20 cellular contexts compared by ENCODE assay signal in genomic region chr17:16933317-16934132, GRCh38. TPM values are rescaled to one million over a fixed set of nuclear protein-coding genes. Genes with fewer than 3 reads are reported as not detected.
DNase-seq lines count a peak whose midpoint lies in the region; ATAC-seq and FAIRE-seq lines count a peak whose summit lies in the region.
"Had no signal": no experiment of that assay in that cellular context is flagged by ENCODE, and none has a peak within 500 bp of the region (broad histone marks: within the 10 kb centered on the region; RNA-seq: fewer than 3 reads in every experiment).

No MANE protein-coding gene starts in this region.

- DNase-seq in cardiac septum (ENCODE audit: low spot score) (peak; percentile 72), Right ventricle myocardium inferior (ENCODE audit: missing footprints) (no peak), SHP77 (lab: John Stamatoyannopoulos, UW) (peak; percentile 96 to 98), mesenteric fat pad (ENCODE audit: low spot score) (peak; percentile 72), urothelium cell line (ENCODE audit: low spot score) (peak; percentile 14), NCI-H82 (lab: John Stamatoyannopoulos, UW) (no peak), ureter (ENCODE audit: low spot score) (no peak)
- DNase-seq: activated CD8-positive, alpha-beta memory T cell treated with anti-CD3 and anti-CD28 coated beads, Interleukin-2, amount 10 ng/mL, durations not matched to agents 7 days and 5 days; colonic mucosa; DMS79; foreskin keratinocyte; KG1; NCI-H1105 treated with DMSO at 0.1 percent for 48 hours; NCI-H2171; T-helper 17 cell had no signal

- FAIRE-seq in urothelium cell line (lab: Jason Lieb, UNC), result no peak
- FAIRE-seq: GM18507, pancreas had no signal

- intact Hi-C loops in cardiac septum (cut with DNase I), result no loop called here
- intact Hi-C loops in Right ventricle myocardium inferior (cut with DNase I), result no loop called here

- ATAC-seq in Right ventricle myocardium inferior, result no peak
- no peak for ATAC-seq in GM18867 (IDR thresholded peaks at IDR 0.05; ENCODE audit: unreplicated experiment)
- ATAC-seq: activated CD8-positive, alpha-beta memory T cell treated with anti-CD3 and anti-CD28 coated beads, Interleukin-2, amount 10 ng/mL, durations not matched to agents 7 days and 5 days; foreskin keratinocyte; pancreas; T-helper 17 cell had no signal

RNA-seq across cellular contexts. Expression of gene TNFRSF13B, which starts 38.4 kb away (rescaled TPM):
- total RNA-seq in cardiac septum, result not detected
- total RNA-seq in Right ventricle myocardium inferior, result not detected
- total RNA-seq in mesenteric fat pad, result not detected
- total RNA-seq in ureter, result 0.83 TPM
- total RNA-seq: A673; activated CD8-positive, alpha-beta memory T cell treated with anti-CD3 and anti-CD28 coated beads, Interleukin-2, amount 10 ng/mL, durations not matched to agents 7 days and 5 days; foreskin keratinocyte; H4 had no signal

Comparison
In these comparisons a context has a peak if more than half of its experiments do, and no peak if none do; other contexts are left out.
1. DNase-seq: peak in cardiac septum (single experiment), SHP77 (2 of 2), mesenteric fat pad (single experiment) and urothelium cell line (single experiment); none in Right ventricle myocardium inferior (single experiment), NCI-H82 (single experiment) and ureter (single experiment).